Comparison of ENCODE assay signal across 9 cellular contexts in genomic region chr1:212981571-212982328, GRCh38. TPM values are rescaled to one million over a fixed set of nuclear protein-coding genes. Genes with fewer than 3 reads are reported as not detected.
DNase-seq lines count a peak whose midpoint lies in the region; ATAC-seq, FAIRE-seq and TF ChIP-seq lines count a peak whose summit lies in the region.
"Had no signal": no experiment of that assay in that cellular context is flagged by ENCODE, and none has a peak within 500 bp of the region (broad histone marks: within the 10 kb centered on the region; RNA-seq: fewer than 3 reads in every experiment).

No MANE protein-coding gene starts in this region.

- H4K91ac ChIP-seq in H1 (replicated peaks; ENCODE audit: insufficient read length, low read length): no peak overlapping the region

- no peak for TF ChIP-seq CTCF in H1 (IDR thresholded peaks at IDR 0.05; ENCODE audit: control extremely low read depth in 1 of 3, insufficient read depth in 1 of 3, low read depth in 1 of 3, low read length in 3 of 3)
- TF ChIP-seq CTCF in MM.1S (IDR thresholded peaks at IDR 0.05; ENCODE audit: low read length): no peak

- no peak overlapping the region for H3K9ac ChIP-seq in H1 (replicated peaks in 1 of 4; ENCODE audit: extremely low read depth in 1 of 4, low read depth in 3 of 4, low read length in 3 of 4)
- no peak overlapping the region for H3K9ac ChIP-seq in MM.1S (ENCODE audit: low read length)

- no peak overlapping the region for H2BK5ac ChIP-seq in H1 (ENCODE audit: low read depth, low read length)

- peaks cover 33% of the 10 kb centered on the region for H3K4me1 ChIP-seq in CD4-positive, CD25-positive, alpha-beta regulatory T cell (ENCODE audit: control insufficient read depth, insufficient read depth, low read length, poor library complexity, severe bottlenecking)
- H3K4me1 ChIP-seq in H1 (replicated peaks in 1 of 4; ENCODE audit: control insufficient read depth in 3 of 4, insufficient read depth in 4 of 4, low read length in 3 of 4) (peaks cover 0 to 8% (median 4%) of the 10 kb centered on the region in 4 experiments), MM.1S (ENCODE audit: low read length) (no peaks in the 10 kb centered on the region)

- H3K27me3 Mint-ChIP-seq in CD4-positive, CD25-positive, alpha-beta regulatory T cell: no peaks in the 10 kb centered on the region
- H3K27me3 Mint-ChIP-seq: memory B cell had no signal

- H3K56ac ChIP-seq in H1 (replicated peaks; ENCODE audit: insufficient read length, low read depth, low read length): no peak overlapping the region

- TF ChIP-seq EP300 in H1 (IDR thresholded peaks at IDR 0.05; ENCODE audit: borderline replicate concordance in 1 of 2, low read depth in 2 of 2, low read length in 2 of 2): no peak

- peaks cover 0 to 1% (median 0%) of the 10 kb centered on the region in 7 donors for H3K9me3 Mint-ChIP-seq in CD4-positive, CD25-positive, alpha-beta regulatory T cell
- H3K9me3 Mint-ChIP-seq: memory B cell had no signal

- H3K18ac ChIP-seq in H1 (ENCODE audit: extremely low read depth, low read length): no peak overlapping the region

- no peak for TF ChIP-seq RAD21 in H1 (IDR thresholded peaks at IDR 0.05 in 1 of 2, conservative IDR thresholded peaks at IDR 0.05 in 1 of 2; ENCODE audit: low read depth in 2 of 2, low read length in 2 of 2)

- peak; percentile 61 to 71 for TF ChIP-seq POLR2A in H1 (IDR thresholded peaks at IDR 0.05; ENCODE audit: control extremely low read depth in 1 of 2, low read depth in 2 of 2, low read length in 2 of 2)

- H3K4ac ChIP-seq in H1 (replicated peaks; ENCODE audit: insufficient read length, low read depth, low read length): no peak overlapping the region

- H2AK5ac ChIP-seq in H1 (ENCODE audit: low read depth, low read length): no peak overlapping the region

- 0 out of 2 replicates have a peak overlapping the region, but pooled peaks have one; percentile 10 for H2BK20ac ChIP-seq in H1 (ENCODE audit: low read length)

- no peak overlapping the region for H3K14ac ChIP-seq in H1 (ENCODE audit: insufficient read length)

- no peak overlapping the region for H3K4me3 ChIP-seq in CD4-positive, CD25-positive, alpha-beta regulatory T cell (ENCODE audit: low read depth, low read length)
- H3K4me3 ChIP-seq in H1 (ENCODE audit: extremely low read depth in 1 of 4, insufficient read depth in 2 of 4, low read depth in 3 of 4, low read length in 4 of 4): no peak overlapping the region
- no peak overlapping the region for H3K4me3 ChIP-seq in MM.1S (ENCODE audit: low read length)

- no peaks in the 10 kb centered on the region for H3K9me2 ChIP-seq in MM.1S (replicated peaks; ENCODE audit: insufficient read depth, low read length)

- H2BK12ac ChIP-seq in H1 (ENCODE audit: low read depth, low read length): no peak overlapping the region

- H3K4me1 Mint-ChIP-seq in CD4-positive, CD25-positive, alpha-beta regulatory T cell: peaks cover 6 to 49% (median 26%) of the 10 kb centered on the region in 4 donors

- no peak overlapping the region for H3K27ac ChIP-seq in CD4-positive, CD25-positive, alpha-beta regulatory T cell (ENCODE audit: insufficient read depth, low read length, poor library complexity, severe bottlenecking)
- H3K27ac ChIP-seq in H1 (ENCODE audit: low read depth, low read length) (no peak overlapping the region), MM.1S (ENCODE audit: low read length) (no peak overlapping the region)

- no peak overlapping the region for H4K5ac ChIP-seq in H1 (ENCODE audit: insufficient read length, low read depth, low read length)

- H3K36me3 Mint-ChIP-seq in CD4-positive, CD25-positive, alpha-beta regulatory T cell: no peaks in the 10 kb centered on the region

- no peaks in the 10 kb centered on the region; the same call in 1 of the 2 replicates for H3K79me1 ChIP-seq in H1 (ENCODE audit: low read depth, low read length)

- no peak overlapping the region for H2AFZ ChIP-seq in H1 (ENCODE audit: low read length)
- no peak overlapping the region for H2AFZ ChIP-seq in MM.1S (ENCODE audit: low read length)

- no peaks in the 10 kb centered on the region for H3K9me3 ChIP-seq in CD4-positive, CD25-positive, alpha-beta regulatory T cell (ENCODE audit: control insufficient read depth in 2 of 2, low read length in 2 of 2)
- H3K9me3 ChIP-seq in H1 (ENCODE audit: insufficient read depth in 2 of 2, low read depth in 1 of 2, low read length in 1 of 2): no peaks in the 10 kb centered on the region
- no peaks in the 10 kb centered on the region for H3K9me3 ChIP-seq in MM.1S (replicated peaks; ENCODE audit: insufficient read depth, low read length)

- H3K23me2 ChIP-seq in H1 (ENCODE audit: low read depth, low read length): no peaks in the 10 kb centered on the region

- no peak overlapping the region for H2BK15ac ChIP-seq in H1 (ENCODE audit: low read length)

- FAIRE-seq in H1 (lab: Jason Lieb, UNC): no peak

- POLR2A ChIA-PET in H1 (lab: Charles Lee; ENCODE audit: partially characterized antibody): interaction anchor here (1.1 to 12.9 kb wide), 11 partner anchors 9 to 106 kb away, joined by 3 to 240 read pairs (median 5); partner anchors contain the start of gene VASH2

- H4K20me1 ChIP-seq in H1 (replicated peaks in 1 of 2; ENCODE audit: control insufficient read depth in 1 of 2, insufficient read depth in 2 of 2, low read length in 2 of 2): peaks cover 0 to 13% of the 10 kb centered on the region in 2 experiments
- H4K20me1 ChIP-seq in MM.1S (ENCODE audit: insufficient read depth, low read length): no peaks in the 10 kb centered on the region

- WGBS in H1 (ENCODE audit: extremely low coverage in 1 of 2, insufficient coverage in 1 of 2, insufficient read length in 1 of 2, insufficient replicate concordance in 2 of 2, low coverage in 1 of 2, low lambda C conversion rate in 2 of 2, missing lambda C conversion rate in 1 of 2), 2 experiments: 96% methylated on average over 13 of the region's 13 CpGs; no CpG with 5 or more reads in 1 of the 2 experiments

- ATAC-seq in CD4-positive, CD25-positive, alpha-beta regulatory T cell (ENCODE audit: low read depth in 2 of 2): no peak
- peak; percentile 52 for ATAC-seq in GM19467 (IDR thresholded peaks at IDR 0.05; ENCODE audit: unreplicated experiment)
- ATAC-seq in HG03432 (IDR thresholded peaks at IDR 0.05; ENCODE audit: unreplicated experiment): peak; percentile 76

- H3K27me3 ChIP-seq in CD4-positive, CD25-positive, alpha-beta regulatory T cell (ENCODE audit: control insufficient read depth, insufficient read depth, low read length): no peaks in the 10 kb centered on the region
- H3K27me3 ChIP-seq in H1 (replicated peaks in 1 of 4; ENCODE audit: control insufficient read depth in 3 of 4, extremely low read depth in 1 of 4, insufficient read depth in 3 of 4, low read length in 3 of 4): no peaks in the 10 kb centered on the region
- H3K27me3 ChIP-seq in MM.1S (replicated peaks; ENCODE audit: insufficient read depth, low read length): no peaks in the 10 kb centered on the region

- no peaks in the 10 kb centered on the region for H3K79me2 ChIP-seq in H1 (ENCODE audit: control insufficient read depth in 1 of 2, insufficient read depth in 2 of 2, low read length in 2 of 2)
- no peaks in the 10 kb centered on the region for H3K79me2 ChIP-seq in MM.1S (ENCODE audit: low read length)

- H3K27ac Mint-ChIP-seq in CD4-positive, CD25-positive, alpha-beta regulatory T cell: peak overlapping the region in 2 of 3 donors; percentile 77 to 90
- H3K27ac Mint-ChIP-seq: memory B cell had no signal

- CTCF ChIA-PET in H1 (lab: Charles Lee; ENCODE audit: partially characterized antibody): interaction anchor here (1.0 to 4.9 kb wide), 6 partner anchors 13 to 121 kb away, joined by 3 to 64 read pairs (median 6); no protein-coding TSS in a partner anchor

- DNase-seq in CD4-positive, CD25-positive, alpha-beta regulatory T cell: no peak
- peak in 1 of 2 experiments; percentile 43 for DNase-seq in H1 (ENCODE audit: low read depth in 1 of 2, low spot score in 2 of 2)
- no peak for DNase-seq in cortex of kidney (lab: John Stamatoyannopoulos, UW)
- DNase-seq in hippocampal formation (lab: John Stamatoyannopoulos, UW): no peak
- DNase-seq in MM.1S: no peak
- DNase-seq in GM19238 (ENCODE audit: insufficient read length, low spot score): no peak

- no peak overlapping the region for H2BK120ac ChIP-seq in H1 (replicated peaks; ENCODE audit: low read depth, low read length)

- H3F3A ChIP-seq in MM.1S (ENCODE audit: insufficient read depth, low read length): no peaks in the 10 kb centered on the region

- H3K4me3 Mint-ChIP-seq in CD4-positive, CD25-positive, alpha-beta regulatory T cell: peak overlapping the region in 2 of 4 donors; percentile 13 to 24
- H3K4me3 Mint-ChIP-seq: memory B cell had no signal

- H3K23ac ChIP-seq in H1 (ENCODE audit: insufficient read length): no peak overlapping the region

- H3K36me3 ChIP-seq in CD4-positive, CD25-positive, alpha-beta regulatory T cell (ENCODE audit: control insufficient read depth, insufficient read depth, low read length): no peaks in the 10 kb centered on the region
- H3K36me3 ChIP-seq in H1 (ENCODE audit: control insufficient read depth in 2 of 4, insufficient read depth in 4 of 4, low read length in 3 of 4) (peaks cover 35 to 88% (median 54%) of the 10 kb centered on the region in 4 experiments), MM.1S (replicated peaks; ENCODE audit: insufficient read depth, low read length) (no peaks in the 10 kb centered on the region)

- H3K4me2 ChIP-seq in H1 (ENCODE audit: insufficient read depth in 1 of 2, low read depth in 2 of 2, low read length in 2 of 2): peak overlapping the region in 1 of 2 experiments; percentile 20; a peak in 1 of 4 replicates
- H3K4me2 ChIP-seq in MM.1S (ENCODE audit: low read depth, low read length): no peak overlapping the region

- H4K8ac ChIP-seq in H1 (ENCODE audit: extremely low read depth, insufficient read depth, low read length): no peak overlapping the region

RNA-seq across cellular contexts. Expression of gene VASH2, which starts 31.4 kb away (rescaled TPM):
- total RNA-seq in CD4-positive, CD25-positive, alpha-beta regulatory T cell: 1.7 TPM
- polyA plus RNA-seq in CD4-positive, CD25-positive, alpha-beta regulatory T cell: under 1 TPM; 0.25 to 0.55 (median 0.34) TPM
- 184 and 187 TPM in 2 replicates for total RNA-seq in H1 (2021; fragmentation: NEBNext Ultra II Directional; extraction: Animal tissue kit (Norgen Biotek cat#: 25700))
- 44.0 and 51.4 TPM in 2 replicates for polyA plus RNA-seq in H1 (2011; rRNA removed)
- 58.3 TPM for polyA plus RNA-seq in H1 (2011; cell fraction: cytosol; rRNA removed)
- polyA plus RNA-seq in H1 (2011; cell fraction: nucleus; rRNA removed): 162 TPM
- 80.3 to 102 TPM (median 93.1 TPM) in 4 replicates for polyA plus RNA-seq in H1 (2012, experiment 1 of 2)
- 13.9 TPM for polyA plus RNA-seq in H1 (2012, experiment 2 of 2)
- polyA plus RNA-seq in H1 (2013, experiment 1 of 2): 125 TPM
- polyA plus RNA-seq in H1 (2013, experiment 2 of 2): 109 TPM
- polyA minus RNA-seq in H1 (2011; rRNA and poly(A)+ RNA removed): 145 and 147 TPM in 2 replicates
- 113 TPM for polyA minus RNA-seq in H1 (2011; cell fraction: cytosol; rRNA and poly(A)+ RNA removed)
- 237 TPM for polyA minus RNA-seq in H1 (2011; cell fraction: nucleus; rRNA and poly(A)+ RNA removed)

RNA-seq across cellular contexts. Expression of gene ANGEL2, which starts 33.9 kb away (rescaled TPM):
- 57.3 TPM for total RNA-seq in CD4-positive, CD25-positive, alpha-beta regulatory T cell
- 10 to 100 TPM; 25.2 to 39.2 (median 34.4) TPM for polyA plus RNA-seq in CD4-positive, CD25-positive, alpha-beta regulatory T cell
- total RNA-seq in H1 (2021; fragmentation: NEBNext Ultra II Directional; extraction: Animal tissue kit (Norgen Biotek cat#: 25700)): 36.0 and 39.9 TPM in 2 replicates
- polyA plus RNA-seq in H1 (2011; rRNA removed): 15.7 and 18.1 TPM in 2 replicates
- polyA plus RNA-seq in H1 (2011; cell fraction: cytosol; rRNA removed): 17.6 TPM
- polyA plus RNA-seq in H1 (2011; cell fraction: nucleus; rRNA removed): 14.5 TPM
- 17.1 to 25.9 TPM (median 19.9 TPM) in 4 replicates for polyA plus RNA-seq in H1 (2012, experiment 1 of 2)
- polyA plus RNA-seq in H1 (2012, experiment 2 of 2): 3.5 TPM
- 24.0 TPM for polyA plus RNA-seq in H1 (2013, experiment 1 of 2)
- polyA plus RNA-seq in H1 (2013, experiment 2 of 2): 20.7 TPM
- polyA minus RNA-seq in H1 (2011; rRNA and poly(A)+ RNA removed): 29.8 and 44.0 TPM in 2 replicates
- polyA minus RNA-seq in H1 (2011; cell fraction: cytosol; rRNA and poly(A)+ RNA removed): 27.1 TPM
- 45.1 TPM for polyA minus RNA-seq in H1 (2011; cell fraction: nucleus; rRNA and poly(A)+ RNA removed)

Comparison
In these comparisons a context has a peak if more than half of its experiments do, and no peak if none do; other contexts are left out.
1. ATAC-seq: peak in GM19467 (single experiment) and HG03432 (single experiment); none in CD4-positive, CD25-positive, alpha-beta regulatory T cell (0 of 2).
2. RNA of gene VASH2, which starts 31.4 kb away (total RNA-seq): 184 to 187 TPM in H1; 1.7 TPM in CD4-positive, CD25-positive, alpha-beta regulatory T cell (single experiment); every median in the first group is over 10 times any median in the second.